In the genomic region with DNA sequence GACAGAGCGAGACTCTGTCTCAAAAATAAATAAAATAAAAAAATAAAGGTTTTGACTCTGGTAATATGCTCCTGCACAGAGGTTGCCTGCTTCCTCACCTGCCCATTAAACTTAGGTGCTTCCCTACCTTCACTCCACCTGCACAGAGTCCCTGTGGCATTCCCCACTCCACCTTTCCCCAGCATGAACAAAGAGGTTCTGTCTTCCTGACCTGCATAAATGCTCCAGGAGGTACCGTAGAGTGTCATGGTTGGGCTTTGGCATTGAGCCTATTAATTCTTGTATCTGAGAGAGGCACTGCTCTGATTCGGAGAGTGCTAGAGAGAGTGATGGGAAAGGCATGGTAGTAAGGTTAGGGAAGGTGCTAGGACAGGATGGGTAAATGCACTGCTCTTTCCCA, we compare ENCODE assay signal across 37 cellular contexts. TPM values are rescaled to one million over a fixed set of nuclear protein-coding genes. Genes with fewer than 3 reads are reported as not detected.
DNase-seq lines count a peak whose midpoint lies in the region; ATAC-seq and TF ChIP-seq lines count a peak whose summit lies in the region.
"Had no signal": no experiment of that assay in that cellular context is flagged by ENCODE, and none has a peak within 500 bp of the region (broad histone marks: within the 10 kb centered on the region; RNA-seq: fewer than 3 reads in every experiment).

No MANE protein-coding gene starts in this region.

- no peak for ATAC-seq in CD8-positive, alpha-beta T cell
- no peak for ATAC-seq in activated T-helper 17 cell treated with anti-CD3 and anti-CD28 coated beads, Interleukin-2, amount 50 U/mL, for 72 hours (replicated peaks)
- no peak for ATAC-seq in naive thymus-derived CD8-positive, alpha-beta T cell
- ATAC-seq: left colon, mucosa of descending colon, right cardiac atrium, WTC11 had no signal

- H3K4me1 Mint-ChIP-seq in CD8-positive, alpha-beta T cell (ENCODE audit: low read depth), result peaks cover 64% of the 10 kb centered on the region
- H3K4me1 Mint-ChIP-seq in activated T-helper 17 cell treated with anti-CD3 and anti-CD28 coated beads, Interleukin-2, amount 50 U/mL, for 72 hours, result peaks cover 18% of the 10 kb centered on the region
- peaks cover 29 to 75% (median 72%) of the 10 kb centered on the region in 4 donors for H3K4me1 Mint-ChIP-seq in naive thymus-derived CD8-positive, alpha-beta T cell

- H3K36me3 Mint-ChIP-seq in CD8-positive, alpha-beta T cell, result peaks cover 80% of the 10 kb centered on the region
- H3K36me3 Mint-ChIP-seq in activated T-helper 17 cell treated with anti-CD3 and anti-CD28 coated beads, Interleukin-2, amount 50 U/mL, for 72 hours (ENCODE audit: low read depth), result peaks cover 97% of the 10 kb centered on the region
- peaks cover 5 to 68% (median 10%) of the 10 kb centered on the region in 3 donors for H3K36me3 Mint-ChIP-seq in naive thymus-derived CD8-positive, alpha-beta T cell
- H3K36me3 Mint-ChIP-seq: WTC11 had no signal

- H3K27ac Mint-ChIP-seq in CD8-positive, alpha-beta T cell, result peak overlapping the region; percentile 69
- H3K27ac Mint-ChIP-seq in activated T-helper 17 cell treated with anti-CD3 and anti-CD28 coated beads, Interleukin-2, amount 50 U/mL, for 72 hours, result peak overlapping the region; percentile 63
- H3K27ac Mint-ChIP-seq in naive thymus-derived CD8-positive, alpha-beta T cell, result peak overlapping the region; percentile 51 to 94 (median 86)
- H3K27ac Mint-ChIP-seq: stimulated activated naive CD8-positive, alpha-beta T cell treated with anti-CD3 and anti-CD28 coated beads, Interleukin-15, Interleukin-2, amounts not matched to agents 100 ng/mL and 50 ng/mL, for 24 hours; WTC11 had no signal

- H3K4me1 ChIP-seq in CD8-positive, alpha-beta T cell (ENCODE audit: insufficient read depth, low read length), result peaks cover 50% of the 10 kb centered on the region
- H3K4me1 ChIP-seq: colonic mucosa had no signal

- intact Hi-C loops in CD8-positive, alpha-beta T cell (cut with DNase I, micrococcal nuclease), result no loop called here
- intact Hi-C loops in cardiac septum (cut with DNase I), result no loop called here

- H3K4me3 Mint-ChIP-seq in CD8-positive, alpha-beta T cell, result no peak overlapping the region
- no peak overlapping the region for H3K4me3 Mint-ChIP-seq in activated T-helper 17 cell treated with anti-CD3 and anti-CD28 coated beads, Interleukin-2, amount 50 U/mL, for 72 hours
- H3K4me3 Mint-ChIP-seq in naive thymus-derived CD8-positive, alpha-beta T cell, result peak overlapping the region in 9 of 10 donors; percentile 1 to 81 (median 39)
- H3K4me3 Mint-ChIP-seq: CD14-positive monocyte, neural crest cell, WTC11 had no signal

- H3K4me3 ChIP-seq in CD8-positive, alpha-beta T cell (ENCODE audit: low read depth, low read length), result no peak overlapping the region
- H3K4me3 ChIP-seq: colonic mucosa, mucosa of descending colon, SJCRH30, smooth muscle cell, thoracic aorta had no signal

- POLR2A ChIA-PET in CD8-positive, alpha-beta T cell (lab: Charles Lee), result interaction anchor here (0.8 to 2.1 kb wide), 2 partner anchors 8 to 24 kb away, joined by 3 to 6 read pairs; no protein-coding TSS in a partner anchor
- POLR2A ChIA-PET in naive thymus-derived CD8-positive, alpha-beta T cell (lab: Charles Lee), result interaction anchor here (0.6 to 10.3 kb wide), 4 partner anchors 9 to 45 kb away, joined by 4 to 135 read pairs (median 45); a partner anchor contains a TSS

- no peaks in the 10 kb centered on the region for H3K27me3 ChIP-seq in CD8-positive, alpha-beta T cell (ENCODE audit: insufficient read depth, low read length)
- H3K27me3 ChIP-seq: SJCRH30 had no signal

- peak; percentile 18 for DNase-seq in NCI-H2029 (lab: John Stamatoyannopoulos, UW)
- DNase-seq in NCI-H2029 treated with DMSO at 0.1 percent for 48 hours (lab: John Stamatoyannopoulos, UW), result no peak
- no peak for DNase-seq in CD8-positive, alpha-beta T cell
- no peak for DNase-seq in naive thymus-derived CD8-positive, alpha-beta T cell
- no peak for DNase-seq in RPMI8226
- DNase-seq in cerebellar cortex (ENCODE audit: low spot score), result no peak
- DNase-seq in cardiac septum (ENCODE audit: low spot score), result no peak
- DNase-seq: activated CD4-positive, alpha-beta T cell treated with anti-CD3 and anti-CD28 coated beads, Interleukin-2, amount 50 U/mL, for 1 hour; activated naive CD4-positive, alpha-beta T cell; activated T-cell treated with anti-CD3 and anti-CD28 coated beads, Interleukin-2, amount 50 U/mL, for 48 hours; amygdala; colonic mucosa; DMS 273 treated with DMSO at 0.1 percent for 48 hours; effector CD8-positive, alpha-beta T cell; Karpas-422; left colon; NCI-H1417; NCI-H446; NCI-H82; SJCRH30 had no signal

- no peaks in the 10 kb centered on the region for H3K27me3 Mint-ChIP-seq in CD8-positive, alpha-beta T cell (ENCODE audit: low read depth)
- no peaks in the 10 kb centered on the region for H3K27me3 Mint-ChIP-seq in activated T-helper 17 cell treated with anti-CD3 and anti-CD28 coated beads, Interleukin-2, amount 50 U/mL, for 72 hours
- H3K27me3 Mint-ChIP-seq in naive thymus-derived CD8-positive, alpha-beta T cell, result no peaks in the 10 kb centered on the region
- H3K27me3 Mint-ChIP-seq: stimulated activated naive CD8-positive, alpha-beta T cell treated with anti-CD3 and anti-CD28 coated beads, Interleukin-15, Interleukin-2, amounts not matched to agents 100 ng/mL and 50 ng/mL, for 24 hours had no signal

- H3K36me3 ChIP-seq in CD8-positive, alpha-beta T cell (ENCODE audit: insufficient read depth, low read length), result peaks cover 61% of the 10 kb centered on the region
- H3K36me3 ChIP-seq: colonic mucosa, thoracic aorta had no signal

- H3K9me3 Mint-ChIP-seq in CD8-positive, alpha-beta T cell, result no peaks in the 10 kb centered on the region
- H3K9me3 Mint-ChIP-seq in activated T-helper 17 cell treated with anti-CD3 and anti-CD28 coated beads, Interleukin-2, amount 50 U/mL, for 72 hours, result no peaks in the 10 kb centered on the region
- H3K9me3 Mint-ChIP-seq in naive thymus-derived CD8-positive, alpha-beta T cell, result no peaks in the 10 kb centered on the region
- H3K9me3 Mint-ChIP-seq: neural crest cell; stimulated activated naive CD8-positive, alpha-beta T cell treated with anti-CD3 and anti-CD28 coated beads, Interleukin-15, Interleukin-2, amounts not matched to agents 100 ng/mL and 50 ng/mL, for 24 hours; WTC11 had no signal

- TF ChIP-seq CTCF in CD8-positive, alpha-beta T cell (IDR thresholded peaks at IDR 0.05), result no peak

- CTCF ChIA-PET in CD8-positive, alpha-beta T cell (lab: Charles Lee), result interaction anchor here (9.4 kb wide), 1 partner anchor 13 kb away, joined by 177 read pairs; a partner anchor contains a TSS

- no peaks in the 10 kb centered on the region for H3K9me3 ChIP-seq in CD8-positive, alpha-beta T cell (ENCODE audit: low read length)
- H3K9me3 ChIP-seq: colonic mucosa, mucosa of descending colon, SJCRH30, thoracic aorta had no signal

- no peak overlapping the region for H3K27ac ChIP-seq in CD8-positive, alpha-beta T cell (ENCODE audit: low read depth, low read length)
- H3K27ac ChIP-seq: 22Rv1, colonic mucosa, epithelial cell of prostate, SJCRH30, thoracic aorta had no signal

RNA-seq across cellular contexts. Expression of a gene that starts 6.3 kb away (rescaled TPM):
- total RNA-seq in CD8-positive, alpha-beta T cell, result 100 to 1,000 TPM; 367 to 377 TPM
- 100 to 1,000 TPM; 131 to 225 TPM for total RNA-seq in activated T-helper 17 cell treated with anti-CD3 and anti-CD28 coated beads, Interleukin-2, amount 50 U/mL, for 72 hours
- total RNA-seq in naive thymus-derived CD8-positive, alpha-beta T cell, result 100 to 1,000 TPM; 287 to 291 TPM
- polyA plus RNA-seq in naive thymus-derived CD8-positive, alpha-beta T cell, result 100 to 1,000 TPM; 136 to 240 (median 150) TPM
- 5.9 TPM for total RNA-seq in cardiac septum
- total RNA-seq: H4, lung microvascular endothelial cell, RPMI7951 had no signal
- polyA plus RNA-seq: smooth muscle cell had no signal

RNA-seq across cellular contexts. Expression of a gene that starts 13.8 kb away (rescaled TPM):
- 1 to 10 TPM in 1 of 2 experiments, under 1 TPM in 1; 0.67 to 1.2 TPM for total RNA-seq in CD8-positive, alpha-beta T cell
- total RNA-seq in activated T-helper 17 cell treated with anti-CD3 and anti-CD28 coated beads, Interleukin-2, amount 50 U/mL, for 72 hours, result 1 to 10 TPM in 1 of 2 donors, under 1 TPM in 1; 0.48 to 1.4 TPM
- total RNA-seq in naive thymus-derived CD8-positive, alpha-beta T cell, result 1 to 10 TPM; 1.9 to 2.7 TPM
- polyA plus RNA-seq in naive thymus-derived CD8-positive, alpha-beta T cell, result not detected
- 0.83 TPM for total RNA-seq in cardiac septum
- total RNA-seq: lung microvascular endothelial cell had no signal
- polyA plus RNA-seq: CD14-positive monocyte had no signal

RNA-seq across cellular contexts. Expression of a gene that starts 14.5 kb away (rescaled TPM):
- 100 to 1,000 TPM; 213 to 226 TPM for total RNA-seq in CD8-positive, alpha-beta T cell
- 100 to 1,000 TPM; 130 to 243 TPM for total RNA-seq in activated T-helper 17 cell treated with anti-CD3 and anti-CD28 coated beads, Interleukin-2, amount 50 U/mL, for 72 hours
- 100 to 1,000 TPM; 368 to 386 TPM for total RNA-seq in naive thymus-derived CD8-positive, alpha-beta T cell
- polyA plus RNA-seq in naive thymus-derived CD8-positive, alpha-beta T cell, result 10 to 100 TPM; 81.0 to 93.5 (median 91.9) TPM
- total RNA-seq in cardiac septum, result 89.2 TPM

RNA-seq across cellular contexts. Expression of a gene that starts 18.3 kb away (rescaled TPM):
- not detected for total RNA-seq in CD8-positive, alpha-beta T cell
- total RNA-seq in activated T-helper 17 cell treated with anti-CD3 and anti-CD28 coated beads, Interleukin-2, amount 50 U/mL, for 72 hours, result not detected
- total RNA-seq in naive thymus-derived CD8-positive, alpha-beta T cell, result not detected
- polyA plus RNA-seq in naive thymus-derived CD8-positive, alpha-beta T cell, result under 1 TPM in 1 of 3 donors, not detected in 2; 0.16 TPM
- 0.73 TPM for total RNA-seq in cardiac septum
- total RNA-seq: glomerular endothelial cell, left colon, lung microvascular endothelial cell, mucosa of descending colon, posterior vena cava, right cardiac atrium, thoracic aorta, urinary bladder had no signal
- polyA plus RNA-seq: CD14-positive monocyte, right cardiac atrium had no signal

RNA-seq across cellular contexts. Expression of a gene that starts 38.8 kb away (rescaled TPM):
- under 1 TPM; 0.17 to 0.24 TPM for total RNA-seq in CD8-positive, alpha-beta T cell
- total RNA-seq in activated T-helper 17 cell treated with anti-CD3 and anti-CD28 coated beads, Interleukin-2, amount 50 U/mL, for 72 hours, result not detected
- under 1 TPM; 0.18 to 0.19 TPM for total RNA-seq in naive thymus-derived CD8-positive, alpha-beta T cell
- polyA plus RNA-seq in naive thymus-derived CD8-positive, alpha-beta T cell, result not detected
- not detected for total RNA-seq in cardiac septum
- total RNA-seq: colonic mucosa, glomerular endothelial cell, H4, left colon, lung microvascular endothelial cell, mucosa of descending colon, neural crest cell, posterior vena cava, right cardiac atrium, RPMI7951, smooth muscle cell, thoracic aorta, urinary bladder had no signal
- polyA plus RNA-seq: CD14-positive monocyte, right cardiac atrium had no signal

Comparison
In these comparisons a context has a peak if more than half of its experiments do, and no peak if none do; other contexts are left out.
1. H3K4me3 Mint-ChIP-seq: peak in naive thymus-derived CD8-positive, alpha-beta T cell (9 of 10); none in CD8-positive, alpha-beta T cell (single experiment) and activated T-helper 17 cell treated with anti-CD3 and anti-CD28 coated beads, Interleukin-2, amount 50 U/mL, for 72 hours (single experiment).
2. RNA of a gene that starts 6.3 kb away (total RNA-seq): 367 to 377 TPM in CD8-positive, alpha-beta T cell, 287 to 291 TPM in naive thymus-derived CD8-positive, alpha-beta T cell and 131 to 225 TPM in activated T-helper 17 cell treated with anti-CD3 and anti-CD28 coated beads, Interleukin-2, amount 50 U/mL, for 72 hours; 5.9 TPM in cardiac septum (single experiment); every median in the first group is over 10 times any median in the second.
3. Peak in every context shown above with its lines, with median percentiles within 50 percentile points of each other: H3K27ac Mint-ChIP-seq.